ENCODE assay signal across 23 cellular contexts in genomic region chr6:142695016-142695415, GRCh38.
DNase-seq lines count a peak whose midpoint lies in the region; ATAC-seq and TF ChIP-seq lines count a peak whose summit lies in the region.
"Had no signal": no experiment of that assay in that cellular context is flagged by ENCODE, and none has a peak within 500 bp of the region (broad histone marks: within the 10 kb centered on the region; RNA-seq: fewer than 3 reads in every experiment).

No MANE protein-coding gene starts in this region.

- H3K36me3 Mint-ChIP-seq in nephron (ENCODE audit: low read depth) = no peaks in the 10 kb centered on the region
- H3K36me3 Mint-ChIP-seq: activated naive CD4-positive, alpha-beta T cell treated with anti-CD3 and anti-CD28 coated beads, Interleukin-2, amount 50 U/mL, for 24 hours; CD8-positive, alpha-beta T cell; naive thymus-derived CD4-positive, alpha-beta T cell; type B pancreatic cell had no signal

- H3K27ac Mint-ChIP-seq in nephron = peak overlapping the region in 2 of 3 experiments; percentile 61 to 77
- H3K27ac Mint-ChIP-seq: activated naive CD4-positive, alpha-beta T cell treated with anti-CD3 and anti-CD28 coated beads, Interleukin-2, amount 50 U/mL, for 24 hours; CD8-positive, alpha-beta T cell; naive thymus-derived CD4-positive, alpha-beta T cell; type B pancreatic cell had no signal

- H3K27me3 ChIP-seq in esophagus muscularis mucosa = no peaks in the 10 kb centered on the region
- no peaks in the 10 kb centered on the region for H3K27me3 ChIP-seq in neuronal stem cell (ENCODE audit: control insufficient read depth in 3 of 3, insufficient read depth in 3 of 3, low read depth in 1 of 3, low read length in 3 of 3)

- no peak for TF ChIP-seq CTCF in esophagus muscularis mucosa (IDR thresholded peaks at IDR 0.05)
- TF ChIP-seq CTCF in nephron (IDR thresholded peaks at IDR 0.05; ENCODE audit: unreplicated experiment in 3 of 3) = no peak

- H3K4me3 Mint-ChIP-seq in nephron = peak overlapping the region in 1 of 3 experiments; percentile 7
- H3K4me3 Mint-ChIP-seq: activated naive CD4-positive, alpha-beta T cell treated with anti-CD3 and anti-CD28 coated beads, Interleukin-2, amount 50 U/mL, for 24 hours; CD8-positive, alpha-beta T cell; naive thymus-derived CD4-positive, alpha-beta T cell; type B pancreatic cell had no signal

- H4K8ac ChIP-seq in neuronal stem cell (ENCODE audit: low read depth, low read length) = no peak overlapping the region

- in situ Hi-C loops in G401 (cut with HindIII; ENCODE audit: low sequenced_read_pairs) = no loop called here

- H2BK120ac ChIP-seq in neuronal stem cell (ENCODE audit: low read depth, low read length) = no peak overlapping the region

- no peak overlapping the region for H2BK15ac ChIP-seq in neuronal stem cell (ENCODE audit: low read length)

- no peak overlapping the region for H3K9ac ChIP-seq in neuronal stem cell (ENCODE audit: low read depth, low read length, poor library complexity)

- no peak overlapping the region for H2AFZ ChIP-seq in neuronal stem cell (ENCODE audit: low read length)

- H2BK5ac ChIP-seq in neuronal stem cell (ENCODE audit: low read length) = no peak overlapping the region

- ATAC-seq in GM21786 (IDR thresholded peaks at IDR 0.05; ENCODE audit: unreplicated experiment) = no peak
- ATAC-seq: CD8-positive, alpha-beta T cell; naive thymus-derived CD4-positive, alpha-beta T cell; stimulated activated naive CD8-positive, alpha-beta T cell treated with anti-CD3 and anti-CD28 coated beads, Interleukin-15, Interleukin-2, amounts not matched to agents 100 U/mL and 50 U/mL, for 24 hours had no signal

- H3K36me3 ChIP-seq in esophagus muscularis mucosa (no peaks in the 10 kb centered on the region), neuronal stem cell (replicated peaks in 1 of 2; ENCODE audit: control insufficient read depth in 2 of 2, insufficient read depth in 2 of 2, low read length in 2 of 2) (no peaks in the 10 kb centered on the region)
- H3K36me3 ChIP-seq: HAP-1 had no signal

- TF ChIP-seq EP300 in esophagus muscularis mucosa (IDR thresholded peaks at IDR 0.05) = no peak

- H2AK5ac ChIP-seq in neuronal stem cell (ENCODE audit: low read depth, low read length) = no peak overlapping the region

- peaks cover 45% of the 10 kb centered on the region for H3K4me1 Mint-ChIP-seq in nephron

- 19% methylated on average over 3 of the region's 3 CpGs for WGBS in esophagus muscularis mucosa
- no CpG with 5 or more reads among the region's 3 CpGs for WGBS in neuronal stem cell (ENCODE audit: extremely low coverage in 2 of 2, insufficient read length in 2 of 2, insufficient replicate concordance in 1 of 2), 2 donors

- H3K4me1 ChIP-seq in esophagus muscularis mucosa (peaks cover 0 to 36% (median 20%) of the 10 kb centered on the region in 4 donors), neuronal stem cell (ENCODE audit: control insufficient read depth in 2 of 2, insufficient read depth in 1 of 2, low read depth in 1 of 2, low read length in 2 of 2) (peaks cover 4 to 10% of the 10 kb centered on the region in 2 donors)
- H3K4me1 ChIP-seq: HAP-1 had no signal

- H3K79me1 ChIP-seq in neuronal stem cell (ENCODE audit: low read depth, low read length) = no peaks in the 10 kb centered on the region

- H4K91ac ChIP-seq in neuronal stem cell (ENCODE audit: low read depth, low read length, poor library complexity) = no peak overlapping the region

- DNase-seq in G401 (ENCODE audit: low spot score) (peak; percentile 45), NCI-H446 treated with DMSO at 0.1 percent for 48 hours (lab: John Stamatoyannopoulos, UW) (peak; percentile 72), esophagus muscularis mucosa (ENCODE audit: extremely low spot score) (peak; percentile 42), NCI-H1930 (lab: John Stamatoyannopoulos, UW) (no peak), OCI-M1 (lab: John Stamatoyannopoulos, UW) (no peak), neuronal stem cell (ENCODE audit: low spot score) (no peak)
- DNase-seq: activated T-cell treated with anti-CD3 and anti-CD28 coated beads, Interleukin-2, amount 50 U/mL, for 48 hours; CD8-positive, alpha-beta T cell; DMS53; Karpas-422; kidney glomerular epithelial cell; mesenchymal stem cell; naive thymus-derived CD4-positive, alpha-beta T cell; NCI-H524 treated with DMSO at 0.1 percent for 48 hours; posterior cingulate gyrus; stimulated activated CD4-positive, alpha-beta T cell treated with anti-CD3 and anti-CD28 coated beads, Interleukin-2, amount 100 ng/mL, for 24 hours; stimulated activated naive CD8-positive, alpha-beta T cell treated with anti-CD3 and anti-CD28 coated beads, Interleukin-15, Interleukin-2, amounts not matched to agents 100 U/mL and 50 U/mL, for 24 hours had no signal

- no peak overlapping the region for H3K4me2 ChIP-seq in neuronal stem cell (ENCODE audit: insufficient read depth, low read length, poor library complexity, severe bottlenecking)

- no peak overlapping the region for H3K18ac ChIP-seq in neuronal stem cell (ENCODE audit: low read length)

- H3K9me3 ChIP-seq in esophagus muscularis mucosa (no peaks in the 10 kb centered on the region), neuronal stem cell (replicated peaks in 1 of 2; ENCODE audit: control insufficient read depth in 2 of 2, insufficient read depth in 1 of 2, low read depth in 1 of 2, low read length in 2 of 2) (no peaks in the 10 kb centered on the region)
- H3K9me3 ChIP-seq: HAP-1 had no signal

- no peak for TF ChIP-seq POLR2A in esophagus muscularis mucosa (IDR thresholded peaks at IDR 0.05; ENCODE audit: low read depth)

- H3K23ac ChIP-seq in neuronal stem cell (ENCODE audit: low read depth, low read length, poor library complexity) = no peak overlapping the region

- peaks cover 5% of the 10 kb centered on the region for H3K27me3 Mint-ChIP-seq in nephron (ENCODE audit: low read depth)
- H3K27me3 Mint-ChIP-seq: activated naive CD4-positive, alpha-beta T cell treated with anti-CD3 and anti-CD28 coated beads, Interleukin-2, amount 50 U/mL, for 24 hours had no signal

- H2BK12ac ChIP-seq in neuronal stem cell (ENCODE audit: low read length) = no peak overlapping the region

- H3K14ac ChIP-seq in neuronal stem cell (ENCODE audit: low read length) = no peak overlapping the region

- no peaks in the 10 kb centered on the region for H3K9me3 Mint-ChIP-seq in nephron
- H3K9me3 Mint-ChIP-seq: activated naive CD4-positive, alpha-beta T cell treated with anti-CD3 and anti-CD28 coated beads, Interleukin-2, amount 50 U/mL, for 24 hours; CD8-positive, alpha-beta T cell; naive thymus-derived CD4-positive, alpha-beta T cell; type B pancreatic cell had no signal

- H3K4ac ChIP-seq in neuronal stem cell (ENCODE audit: low read length) = no peak overlapping the region

- H3K27ac ChIP-seq in esophagus muscularis mucosa (replicated peaks in 1 of 4) (no peak overlapping the region), neuronal stem cell (replicated peaks; ENCODE audit: low read length) (no peak overlapping the region)

- intact Hi-C loops in esophagus muscularis mucosa (cut with DNase I) = loop anchor here (10.0 kb wide), 1 partner anchor 220 kb away; no protein-coding TSS in a partner anchor

- H3K4me3 ChIP-seq in esophagus muscularis mucosa (no peak overlapping the region), neuronal stem cell (ENCODE audit: low read length in 2 of 2) (no peak overlapping the region)
- H3K4me3 ChIP-seq: HAP-1, skin epidermis had no signal

Comparison
In these comparisons a context has a peak if more than half of its experiments do, and no peak if none do; other contexts are left out.
1. DNase-seq: peak in G401 (single experiment), NCI-H446 treated with DMSO at 0.1 percent for 48 hours (single experiment) and esophagus muscularis mucosa (single experiment); none in NCI-H1930 (0 of 2), OCI-M1 (single experiment) and neuronal stem cell (single experiment).